18 cellular contexts compared by ENCODE assay signal in the genomic region with DNA sequence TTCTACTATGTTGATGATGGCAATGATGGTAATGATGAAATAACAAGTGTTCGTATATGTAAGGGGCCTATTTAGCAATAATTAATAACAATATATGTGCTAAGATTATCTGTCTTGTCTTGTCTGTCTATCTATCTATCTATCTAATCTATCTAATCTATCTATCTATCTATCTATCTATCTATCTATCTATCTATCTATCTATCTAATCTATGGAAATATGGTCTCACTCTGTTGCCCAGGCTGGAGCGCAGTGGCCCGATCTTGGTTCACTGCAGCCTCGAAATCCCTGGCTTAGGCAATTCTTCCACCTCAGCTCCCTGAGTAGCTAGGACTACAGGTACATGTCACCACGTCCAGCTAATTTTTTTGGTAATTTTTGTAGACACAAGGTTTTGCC. TPM values are rescaled to one million over a fixed set of nuclear protein-coding genes. Genes with fewer than 3 reads are reported as not detected.
A peak's percentile ranks its signal among the peaks of the same experiment; 100 is the strongest.
DNase-seq lines count a peak whose midpoint lies in the region; ATAC-seq and TF ChIP-seq lines count a peak whose summit lies in the region.
"Had no signal": no experiment of that assay in that cellular context is flagged by ENCODE, and none has a peak within 500 bp of the region (broad histone marks: within the 10 kb centered on the region; RNA-seq: fewer than 3 reads in every experiment).

No MANE protein-coding gene starts in this region.

- no peaks in the 10 kb centered on the region for H3K27me3 Mint-ChIP-seq in activated naive CD8-positive, alpha-beta T cell
- H3K27me3 Mint-ChIP-seq in activated naive CD8-positive, alpha-beta T cell treated with anti-CD3 and anti-CD28 coated beads, Interleukin-2, amount 50 U/mL, for 24 hours, result no peaks in the 10 kb centered on the region
- H3K27me3 Mint-ChIP-seq in natural killer cell (ENCODE audit: low read depth in 2 of 2), result no peaks in the 10 kb centered on the region
- H3K27me3 Mint-ChIP-seq: B cell; CD4-positive, CD25-positive, alpha-beta regulatory T cell had no signal

- H3K9me3 Mint-ChIP-seq in activated naive CD8-positive, alpha-beta T cell (ENCODE audit: low read depth), result no peaks in the 10 kb centered on the region
- H3K9me3 Mint-ChIP-seq in activated naive CD8-positive, alpha-beta T cell treated with anti-CD3 and anti-CD28 coated beads, Interleukin-2, amount 50 U/mL, for 24 hours, result no peaks in the 10 kb centered on the region
- no peaks in the 10 kb centered on the region for H3K9me3 Mint-ChIP-seq in stimulated activated effector memory CD8-positive, alpha-beta T cell treated with anti-CD3 and anti-CD28 coated beads, Interleukin-12 subunit alpha, Interleukin-12 subunit beta, amount 100 ng/mL, for 72 hours
- no peaks in the 10 kb centered on the region for H3K9me3 Mint-ChIP-seq in natural killer cell
- H3K9me3 Mint-ChIP-seq: CD4-positive, CD25-positive, alpha-beta regulatory T cell; CD8-positive, alpha-beta T cell had no signal

- no peaks in the 10 kb centered on the region for H3K9me3 ChIP-seq in neuronal stem cell (replicated peaks in 1 of 2; ENCODE audit: control insufficient read depth in 2 of 2, insufficient read depth in 1 of 2, low read depth in 1 of 2, low read length in 2 of 2)
- H3K9me3 ChIP-seq: BLaER1, Caco-2 had no signal

- H4K8ac ChIP-seq in neuronal stem cell (ENCODE audit: low read depth, low read length), result no peak overlapping the region

- H2AK5ac ChIP-seq in neuronal stem cell (ENCODE audit: low read depth, low read length), result no peak overlapping the region

- H3K27ac ChIP-seq in neuronal stem cell (replicated peaks; ENCODE audit: low read length), result no peak overlapping the region
- H3K27ac ChIP-seq: 22Rv1, BLaER1, C4-2B, GM23248 had no signal

- peak overlapping the region; percentile 38 for H3K27ac Mint-ChIP-seq in activated naive CD8-positive, alpha-beta T cell
- no peak overlapping the region for H3K27ac Mint-ChIP-seq in activated naive CD8-positive, alpha-beta T cell treated with anti-CD3 and anti-CD28 coated beads, Interleukin-2, amount 50 U/mL, for 24 hours
- peak overlapping the region; percentile 27 for H3K27ac Mint-ChIP-seq in stimulated activated effector memory CD8-positive, alpha-beta T cell treated with anti-CD3 and anti-CD28 coated beads, Interleukin-12 subunit alpha, Interleukin-12 subunit beta, amount 100 ng/mL, for 72 hours
- no peak overlapping the region for H3K27ac Mint-ChIP-seq in natural killer cell
- H3K27ac Mint-ChIP-seq: B cell; CD8-positive, alpha-beta T cell had no signal

- peaks cover 16% of the 10 kb centered on the region for H3K4me1 Mint-ChIP-seq in activated naive CD8-positive, alpha-beta T cell (ENCODE audit: low read depth)
- H3K4me1 Mint-ChIP-seq in activated naive CD8-positive, alpha-beta T cell treated with anti-CD3 and anti-CD28 coated beads, Interleukin-2, amount 50 U/mL, for 24 hours, result peaks cover 17% of the 10 kb centered on the region
- peaks cover 13% of the 10 kb centered on the region for H3K4me1 Mint-ChIP-seq in stimulated activated effector memory CD8-positive, alpha-beta T cell treated with anti-CD3 and anti-CD28 coated beads, Interleukin-12 subunit alpha, Interleukin-12 subunit beta, amount 100 ng/mL, for 72 hours
- no peaks in the 10 kb centered on the region for H3K4me1 Mint-ChIP-seq in natural killer cell
- H3K4me1 Mint-ChIP-seq: B cell had no signal

- intact Hi-C loops in natural killer cell (cut with micrococcal nuclease), result no loop called here

- H3K79me1 ChIP-seq in neuronal stem cell (ENCODE audit: low read depth, low read length), result no peaks in the 10 kb centered on the region

- DNase-seq in activated naive CD8-positive, alpha-beta T cell treated with anti-CD3 and anti-CD28 coated beads, Interleukin-2, amount 50 U/mL, for 24 hours, result no peak
- peak; percentile 30 for DNase-seq in mesenteric fat pad (ENCODE audit: low spot score)
- no peak for DNase-seq in stimulated activated effector memory CD8-positive, alpha-beta T cell treated with anti-CD3 and anti-CD28 coated beads, Interleukin-12 subunit alpha, Interleukin-12 subunit beta, amount 100 ng/mL, for 72 hours (ENCODE audit: low spot score in 2 of 2)
- DNase-seq in neuronal stem cell (ENCODE audit: low spot score), result no peak
- no peak for DNase-seq in natural killer cell
- DNase-seq: Caco-2; CD4-positive, CD25-positive, alpha-beta regulatory T cell; CD8-positive, alpha-beta T cell; DMS153; DND-41; GM23248; H7; HCEC 1CT had no signal

- H3K4ac ChIP-seq in neuronal stem cell (ENCODE audit: low read length), result no peak overlapping the region

- H3K23ac ChIP-seq in neuronal stem cell (ENCODE audit: low read depth, low read length, poor library complexity), result no peak overlapping the region

- peaks cover 7% of the 10 kb centered on the region for H3K36me3 Mint-ChIP-seq in activated naive CD8-positive, alpha-beta T cell
- peaks cover 20% of the 10 kb centered on the region for H3K36me3 Mint-ChIP-seq in activated naive CD8-positive, alpha-beta T cell treated with anti-CD3 and anti-CD28 coated beads, Interleukin-2, amount 50 U/mL, for 24 hours (ENCODE audit: low read depth)
- peaks cover 94% of the 10 kb centered on the region for H3K36me3 Mint-ChIP-seq in stimulated activated effector memory CD8-positive, alpha-beta T cell treated with anti-CD3 and anti-CD28 coated beads, Interleukin-12 subunit alpha, Interleukin-12 subunit beta, amount 100 ng/mL, for 72 hours
- peaks cover 31% of the 10 kb centered on the region for H3K36me3 Mint-ChIP-seq in natural killer cell

- peaks cover 11 to 19% of the 10 kb centered on the region in 2 donors for H3K4me1 ChIP-seq in neuronal stem cell (ENCODE audit: control insufficient read depth in 2 of 2, insufficient read depth in 1 of 2, low read depth in 1 of 2, low read length in 2 of 2)

- no peak overlapping the region for H2BK5ac ChIP-seq in neuronal stem cell (ENCODE audit: low read length)

- H3K36me3 ChIP-seq in neuronal stem cell (replicated peaks in 1 of 2; ENCODE audit: control insufficient read depth in 2 of 2, insufficient read depth in 2 of 2, low read length in 2 of 2), result no peaks in the 10 kb centered on the region

- H2BK120ac ChIP-seq in neuronal stem cell (ENCODE audit: low read depth, low read length), result no peak overlapping the region

- H3K27me3 ChIP-seq in neuronal stem cell (ENCODE audit: control insufficient read depth in 3 of 3, insufficient read depth in 3 of 3, low read depth in 1 of 3, low read length in 3 of 3), result no peaks in the 10 kb centered on the region
- H3K27me3 ChIP-seq: BLaER1 had no signal

- no peak overlapping the region for H3K14ac ChIP-seq in neuronal stem cell (ENCODE audit: low read length)

- H3K18ac ChIP-seq in neuronal stem cell (ENCODE audit: low read length), result no peak overlapping the region

- no peak overlapping the region for H3K9ac ChIP-seq in neuronal stem cell (ENCODE audit: low read depth, low read length, poor library complexity)
- H3K9ac ChIP-seq: BLaER1, GM23248 had no signal

- no peak for ATAC-seq in activated naive CD8-positive, alpha-beta T cell treated with anti-CD3 and anti-CD28 coated beads, Interleukin-2, amount 50 U/mL, for 24 hours
- no peak for ATAC-seq in stimulated activated effector memory CD8-positive, alpha-beta T cell treated with anti-CD3 and anti-CD28 coated beads, Interleukin-12 subunit alpha, Interleukin-12 subunit beta, amount 100 ng/mL, for 72 hours
- no peak for ATAC-seq in natural killer cell
- ATAC-seq: CD8-positive, alpha-beta T cell had no signal

- H2AFZ ChIP-seq in neuronal stem cell (ENCODE audit: low read length), result no peak overlapping the region
- H2AFZ ChIP-seq: GM23248 had no signal

- no peak overlapping the region for H2BK15ac ChIP-seq in neuronal stem cell (ENCODE audit: low read length)

- H3K4me3 ChIP-seq in neuronal stem cell (ENCODE audit: low read length in 2 of 2), result no peak overlapping the region
- H3K4me3 ChIP-seq: BLaER1, GM23248 had no signal

- WGBS in neuronal stem cell (ENCODE audit: extremely low coverage in 2 of 2, insufficient read length in 2 of 2, insufficient replicate concordance in 1 of 2), 2 donors, result no CpG with 5 or more reads among the region's 5 CpGs

- no peak for TF ChIP-seq CTCF in natural killer cell (IDR thresholded peaks at IDR 0.05)

- H4K91ac ChIP-seq in neuronal stem cell (ENCODE audit: low read depth, low read length, poor library complexity), result no peak overlapping the region

- H3K4me3 Mint-ChIP-seq in activated naive CD8-positive, alpha-beta T cell, result no peak overlapping the region
- no peak overlapping the region for H3K4me3 Mint-ChIP-seq in activated naive CD8-positive, alpha-beta T cell treated with anti-CD3 and anti-CD28 coated beads, Interleukin-2, amount 50 U/mL, for 24 hours
- no peak overlapping the region for H3K4me3 Mint-ChIP-seq in stimulated activated effector memory CD8-positive, alpha-beta T cell treated with anti-CD3 and anti-CD28 coated beads, Interleukin-12 subunit alpha, Interleukin-12 subunit beta, amount 100 ng/mL, for 72 hours
- H3K4me3 Mint-ChIP-seq in natural killer cell, result no peak overlapping the region
- H3K4me3 Mint-ChIP-seq: B cell; CD4-positive, CD25-positive, alpha-beta regulatory T cell; CD8-positive, alpha-beta T cell had no signal

- H2BK12ac ChIP-seq in neuronal stem cell (ENCODE audit: low read length), result no peak overlapping the region

- H3K4me2 ChIP-seq in neuronal stem cell (ENCODE audit: insufficient read depth, low read length, poor library complexity, severe bottlenecking), result no peak overlapping the region
- H3K4me2 ChIP-seq: BLaER1 had no signal

RNA-seq across cellular contexts. Expression of a gene that starts 44.7 kb away (rescaled TPM):
- total RNA-seq in mesenteric fat pad (12.9 TPM), natural killer cell (10 to 100 TPM; 26.8 to 35.3 (median 29.3) TPM)
- 24.0 TPM for polyA plus RNA-seq in neuronal stem cell (2013, experiment 1 of 2)
- polyA plus RNA-seq in neuronal stem cell (2013, experiment 2 of 2), result 25.1 TPM

RNA-seq across cellular contexts. Expression of a gene that starts 45.0 kb away (rescaled TPM):
- total RNA-seq in mesenteric fat pad, result 73.4 TPM
- polyA plus RNA-seq in neuronal stem cell (2013, experiment 1 of 2), result 19.3 TPM
- polyA plus RNA-seq in neuronal stem cell (2013, experiment 2 of 2), result 21.1 TPM
- total RNA-seq in natural killer cell, result 100 to 1,000 TPM in 1 of 3 donors, 10 to 100 TPM in 2; 86.0 to 105 (median 94.3) TPM

RNA-seq across cellular contexts. Expression of a gene that starts 53.3 kb away (rescaled TPM):
- 23.8 TPM for total RNA-seq in mesenteric fat pad
- 76.9 TPM for polyA plus RNA-seq in neuronal stem cell (2013, experiment 1 of 2)
- 73.7 TPM for polyA plus RNA-seq in neuronal stem cell (2013, experiment 2 of 2)
- total RNA-seq in natural killer cell, result 100 to 1,000 TPM; 206 to 237 (median 209) TPM

Comparison
In these comparisons a context has a peak if more than half of its experiments do, and no peak if none do; other contexts are left out.
1. H3K27ac Mint-ChIP-seq: peak in activated naive CD8-positive, alpha-beta T cell (single experiment) and stimulated activated effector memory CD8-positive, alpha-beta T cell treated with anti-CD3 and anti-CD28 coated beads, Interleukin-12 subunit alpha, Interleukin-12 subunit beta, amount 100 ng/mL, for 72 hours (single experiment); none in activated naive CD8-positive, alpha-beta T cell treated with anti-CD3 and anti-CD28 coated beads, Interleukin-2, amount 50 U/mL, for 24 hours (single experiment) and natural killer cell (0 of 2).